In the genomic region with DNA sequence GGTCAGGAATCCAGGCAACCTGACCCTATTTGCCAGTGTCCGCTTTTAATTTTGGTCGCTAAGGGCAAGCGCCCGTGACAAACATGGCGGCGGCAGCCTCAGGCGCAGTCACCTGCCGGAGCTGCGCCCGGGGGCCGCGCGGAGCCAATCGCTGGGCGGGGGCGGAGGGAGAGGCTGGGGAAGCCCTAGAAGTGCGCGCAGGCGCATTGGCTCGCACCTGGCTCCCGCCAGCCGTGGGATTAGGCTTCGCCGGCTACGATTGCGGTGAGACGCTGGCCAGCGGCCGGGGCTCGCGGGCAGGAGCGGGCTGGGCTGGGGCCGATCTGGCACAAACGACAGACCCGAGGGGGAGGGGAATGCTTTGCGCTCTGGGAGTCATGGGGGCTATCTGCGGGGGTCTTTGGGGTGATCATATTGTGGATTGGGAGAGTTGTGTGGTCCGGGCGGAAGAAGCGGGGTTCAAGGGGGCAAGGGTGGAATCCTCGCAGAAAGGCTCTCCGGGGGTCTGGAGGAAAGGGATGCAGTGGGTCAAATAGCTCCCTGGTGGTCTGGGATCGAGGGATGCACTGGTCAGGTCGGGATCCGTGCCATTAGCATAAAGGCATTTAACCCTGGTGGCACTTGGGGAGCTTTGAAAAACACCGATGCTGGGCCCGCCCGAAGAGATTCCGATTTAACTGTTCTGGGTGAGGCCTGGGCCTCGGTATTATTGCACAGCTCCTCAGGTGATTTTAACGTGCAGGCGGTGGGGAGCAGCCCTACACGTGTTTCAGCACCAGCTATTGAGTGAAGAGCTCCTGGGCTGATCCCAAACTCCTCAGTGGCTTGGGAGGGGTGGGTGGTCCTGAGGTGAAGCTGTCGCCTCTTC, we compare ENCODE assay signal across 8 cellular contexts.
DNase-seq lines count a peak whose midpoint lies in the region; ATAC-seq and TF ChIP-seq lines count a peak whose summit lies in the region.

No MANE protein-coding gene starts in this region.

- H2AFZ ChIP-seq in OCI-LY1 (ENCODE audit: low read length), result peak overlapping the region; percentile 82; the same call in 1 of the 2 replicates

- no peaks in the 10 kb centered on the region for H4K20me1 ChIP-seq in OCI-LY1 (ENCODE audit: insufficient read depth, low read length)

- no peak for TF ChIP-seq CTCF in OCI-LY1 (IDR thresholded peaks at IDR 0.05; ENCODE audit: low read length)
- TF ChIP-seq CTCF in epithelial cell of esophagus (IDR thresholded peaks at IDR 0.05; ENCODE audit: insufficient read depth, low read depth, low read length, missing control alignments), result no peak

- H3K9me2 ChIP-seq in OCI-LY1 (ENCODE audit: low read depth, low read length), result no peaks in the 10 kb centered on the region

- H3K4me3 ChIP-seq in OCI-LY1 (ENCODE audit: low read depth, low read length, poor library complexity, severe bottlenecking) (peak overlapping the region; percentile 85), epithelial cell of esophagus (ENCODE audit: low read length) (peak overlapping the region; percentile 56), mucosa of rectum (ENCODE audit: low read length in 2 of 2) (peak overlapping the region; percentile 72 to 74)

- H3K4me2 ChIP-seq in OCI-LY1 (ENCODE audit: low read length), result peak overlapping the region; percentile 94

- ATAC-seq in GM21390 (IDR thresholded peaks at IDR 0.05; ENCODE audit: unreplicated experiment), result peak; percentile 78

- H3K4me1 ChIP-seq in OCI-LY1 (ENCODE audit: insufficient read depth, low read length, severe bottlenecking), result peaks cover 31% of the 10 kb centered on the region
- H3K4me1 ChIP-seq in mucosa of rectum (ENCODE audit: control insufficient read depth in 2 of 2, insufficient read depth in 2 of 2, low read length in 2 of 2), result peaks cover 18 to 27% of the 10 kb centered on the region in 2 donors

- H3K9me3 ChIP-seq in OCI-LY1 (ENCODE audit: low read length), result no peaks in the 10 kb centered on the region
- no peaks in the 10 kb centered on the region for H3K9me3 ChIP-seq in mucosa of rectum (ENCODE audit: control insufficient read depth in 2 of 2, low read length in 2 of 2)

- H3K79me2 ChIP-seq in OCI-LY1 (ENCODE audit: insufficient read depth, low read length), result no peaks in the 10 kb centered on the region

- peaks cover 1% of the 10 kb centered on the region; the same call in 1 of the 2 replicates for H3K36me3 ChIP-seq in OCI-LY1 (ENCODE audit: insufficient read depth, low read length)
- no peaks in the 10 kb centered on the region for H3K36me3 ChIP-seq in mucosa of rectum (ENCODE audit: control insufficient read depth in 2 of 2, insufficient read depth in 2 of 2, low read length in 2 of 2)

- H3K9ac ChIP-seq in OCI-LY1 (ENCODE audit: low read length) (peak overlapping the region; percentile 93), mucosa of rectum (ENCODE audit: low read depth in 1 of 2, low read length in 2 of 2) (peak overlapping the region; percentile 42 to 65)

- H3F3A ChIP-seq in OCI-LY1 (ENCODE audit: insufficient read depth, low read length), result no peaks in the 10 kb centered on the region

- peak overlapping the region; percentile 94 for H3K27ac ChIP-seq in OCI-LY1 (ENCODE audit: low read depth, low read length, poor library complexity, severe bottlenecking)
- no peak overlapping the region for H3K27ac ChIP-seq in mucosa of rectum (ENCODE audit: low read depth in 2 of 2, low read length in 2 of 2)

- DNase-seq in COLO829 (ENCODE audit: low spot score) (peak; percentile 90), HuH-7 (ENCODE audit: low spot score) (peak; percentile 97), activated T-cell treated with anti-CD3 and anti-CD28 coated beads for 4 hours (peak; percentile 89), epithelial cell of esophagus (ENCODE audit: low read depth) (peak; percentile 92)
- peak; percentile 96 for DNase-seq in stimulated activated CD8-positive, alpha-beta memory T cell treated with anti-CD3 and anti-CD28 coated beads, Interleukin-4, amount 100 ng/mL, for 48 hours

- H3K27me3 ChIP-seq in OCI-LY1 (ENCODE audit: insufficient read depth, low read length) (no peaks in the 10 kb centered on the region), mucosa of rectum (ENCODE audit: control insufficient read depth in 2 of 2, insufficient read depth in 2 of 2, low read length in 2 of 2) (no peaks in the 10 kb centered on the region)
